ENCODE assay signal across 8 cellular contexts in genomic region chr7:4713183-4713784, GRCh38. TPM values are rescaled to one million over a fixed set of nuclear protein-coding genes. Genes with fewer than 3 reads are reported as not detected.
DNase-seq lines count a peak whose midpoint lies in the region; ATAC-seq and TF ChIP-seq lines count a peak whose summit lies in the region.

No MANE protein-coding gene starts in this region.

- no peak for TF ChIP-seq CTCF in A673 (conservative IDR thresholded peaks at IDR 0.05; ENCODE audit: low read depth, low read length)

- DNase-seq in fibroblast of peridontal ligament (ENCODE audit: extremely low read depth) (peak; percentile 72), A673 (ENCODE audit: low spot score) (no peak), T-helper 2 cell (no peak), hippocampal formation (lab: John Stamatoyannopoulos, UW) (no peak)

- CTCF ChIA-PET in A673 (lab: Charles Lee) = interaction anchor here (1.5 kb wide), 1 partner anchor 54 kb away, joined by 3 read pairs; no protein-coding TSS in a partner anchor

- no peak overlapping the region for H3K4me3 ChIP-seq in BLaER1 treated with 17β-estradiol and CSF1 and Interleukin-3, amounts not matched to agents 10 nM and 100 nM
- H3K4me3 ChIP-seq in A673 (ENCODE audit: low read depth, low read length, poor library complexity, severe bottlenecking) = no peak overlapping the region

- H3K27ac ChIP-seq in BLaER1 treated with 17β-estradiol and CSF1 and Interleukin-3, amounts not matched to agents 10 nM and 100 nM = peak overlapping the region in 4 of 11 experiments; percentile 4 to 60 (median 36); a peak in 5 of 22 replicates
- no peak overlapping the region for H3K27ac ChIP-seq in A673 (ENCODE audit: low read depth, low read length, poor library complexity, severe bottlenecking)

- H3K4me1 ChIP-seq in BLaER1 treated with 17β-estradiol and CSF1 and Interleukin-3, amounts not matched to agents 10 nM and 100 nM = peaks cover 21 to 54% (median 37%) of the 10 kb centered on the region in 10 experiments
- peaks cover 38% of the 10 kb centered on the region for H3K4me1 ChIP-seq in A673 (ENCODE audit: insufficient read depth, low read length, poor library complexity, severe bottlenecking)

- H4K20me1 ChIP-seq in BLaER1 treated with 17β-estradiol and CSF1 and Interleukin-3, amounts not matched to agents 10 nM and 100 nM = peaks cover 98 to 100% (median 100%) of the 10 kb centered on the region in 11 experiments

- BruUV-seq in A673 (replicated peaks; lab: Mats Ljungman, UMichigan) = no TSS peak

- ATAC-seq in GM19025 (IDR thresholded peaks at IDR 0.05; ENCODE audit: low read depth, unreplicated experiment) = peak; percentile 70
- ATAC-seq in HG03565 (IDR thresholded peaks at IDR 0.05; ENCODE audit: unreplicated experiment) = peak; percentile 54
- no peak for ATAC-seq in GM21576 (IDR thresholded peaks at IDR 0.05; ENCODE audit: unreplicated experiment)

- H3K36me3 ChIP-seq in BLaER1 treated with 17β-estradiol and CSF1 and Interleukin-3, amounts not matched to agents 10 nM and 100 nM = peaks cover 23 to 88% (median 73%) of the 10 kb centered on the region in 11 experiments; a peak in 21 of 22 replicates
- H3K36me3 ChIP-seq in A673 (ENCODE audit: insufficient read depth, low read length, poor library complexity, severe bottlenecking) = no peaks in the 10 kb centered on the region

- H3K9me3 ChIP-seq in BLaER1 treated with 17β-estradiol and CSF1 and Interleukin-3, amounts not matched to agents 10 nM and 100 nM (replicated peaks in 1 of 11) = peaks cover 0 to 15% (median 0%) of the 10 kb centered on the region in 11 experiments; a peak in 1 of 22 replicates
- H3K9me3 ChIP-seq in A673 (ENCODE audit: low read depth, low read length, poor library complexity, severe bottlenecking) = no peaks in the 10 kb centered on the region

- peak overlapping the region in 10 of 11 experiments; percentile 3 to 66 (median 42); a peak in 13 of 22 replicates for H3K4me2 ChIP-seq in BLaER1 treated with 17β-estradiol and CSF1 and Interleukin-3, amounts not matched to agents 10 nM and 100 nM

- intact Hi-C loops in A673 (cut with micrococcal nuclease; ENCODE audit: unreplicated experiment) = no loop called here

- POLR2A ChIA-PET in A673 (lab: Charles Lee; ENCODE audit: low non-redundant PET) = interaction anchor here (0.5 kb wide), 1 partner anchor 18 kb away, joined by 13 read pairs; no protein-coding TSS in a partner anchor

- peak overlapping the region in 2 of 11 experiments; percentile 19 to 36; a peak in 2 of 22 replicates for H3K9ac ChIP-seq in BLaER1 treated with 17β-estradiol and CSF1 and Interleukin-3, amounts not matched to agents 10 nM and 100 nM

- H3K27me3 ChIP-seq in BLaER1 treated with 17β-estradiol and CSF1 and Interleukin-3, amounts not matched to agents 10 nM and 100 nM = no peaks in the 10 kb centered on the region
- H3K27me3 ChIP-seq in A673 (replicated peaks; ENCODE audit: insufficient read depth, low read depth, low read length, poor library complexity) = no peaks in the 10 kb centered on the region

RNA-seq across cellular contexts. Expression of gene FOXK1, which starts 31.2 kb away (rescaled TPM):
- 43.8 and 46.2 TPM in 2 replicates for total RNA-seq in A673 (2021)
